Comparison of ENCODE assay signal across 7 cellular contexts in genomic region chr1:146778050-146778602, GRCh38.
DNase-seq lines count a peak whose midpoint lies in the region; ATAC-seq and TF ChIP-seq lines count a peak whose summit lies in the region.
"Not testable (repeated sequence)": the region's sequence is repeated elsewhere in the genome, so short reads cannot be mapped to it uniquely, and the experiment has no call there.

No MANE protein-coding gene starts in this region.

- 2 to 15% methylated on average over 6 to 7 of the region's 8 CpGs for WGBS in heart right ventricle, 2 donors
- WGBS in lung, 2 donors: 32 to 62% methylated on average over 7 of the region's 8 CpGs

- not testable (repeated sequence) for H3K36me3 ChIP-seq in ascending aorta; heart right ventricle; lung (ENCODE audit: control insufficient read depth in 2 of 2, insufficient read depth in 2 of 2, low read length in 2 of 2)

- intact Hi-C loops in ascending aorta (cut with DNase I); heart right ventricle (cut with DNase I); posterior vena cava (cut with DNase I): not testable (repeated sequence)

- DNase-seq in GM04503 (ENCODE audit: low read depth) (peak; percentile 60), NCI-H69 (lab: John Stamatoyannopoulos, UW) (peak; percentile 6), ascending aorta (ENCODE audit: low spot score in 2 of 2) (peak in 1 of 2 donors; percentile 86), fibroblast of gingiva (ENCODE audit: low read depth) (peak; percentile 24), heart right ventricle (peak; percentile 31 to 72), lung (ENCODE audit: low spot score) (peak; percentile 29), posterior vena cava (ENCODE audit: low spot score) (peak; percentile 73)

- not testable (repeated sequence) for H3K27me3 ChIP-seq in ascending aorta; heart right ventricle; lung (ENCODE audit: control insufficient read depth, insufficient read depth)

- not testable (repeated sequence) for H3K9me3 ChIP-seq in ascending aorta; heart right ventricle; lung (ENCODE audit: control insufficient read depth in 2 of 2, insufficient read depth in 1 of 2, low read length in 1 of 2)

- H3K4me3 ChIP-seq in ascending aorta, heart right ventricle, lung: not testable (repeated sequence)

- peak overlapping the region; percentile 38 to 41 for H3K27ac ChIP-seq in ascending aorta
- H3K27ac ChIP-seq in heart right ventricle; lung (ENCODE audit: low read depth in 1 of 2, low read length in 1 of 2): not testable (repeated sequence)

- not testable (repeated sequence) for TF ChIP-seq CTCF in ascending aorta (IDR thresholded peaks at IDR 0.05); heart right ventricle (IDR thresholded peaks at IDR 0.05); lung (IDR thresholded peaks at IDR 0.05; ENCODE audit: control extremely low read depth, extremely low read depth)

- ATAC-seq in heart right ventricle: peak; percentile 64 to 93 (median 88)
- ATAC-seq in lung (ENCODE audit: insufficient read depth, low FRiP score): not testable (repeated sequence)

- H3K4me1 ChIP-seq in ascending aorta; heart right ventricle; lung (ENCODE audit: control insufficient read depth in 2 of 2, insufficient read depth in 2 of 2, low read length in 2 of 2): not testable (repeated sequence)
